13 cellular contexts compared by ENCODE assay signal in genomic region chr11:104222464-104222863, GRCh38. TPM values are rescaled to one million over a fixed set of nuclear protein-coding genes. Genes with fewer than 3 reads are reported as not detected.
"Had no signal": no experiment of that assay in that cellular context is flagged by ENCODE, and none has a peak within 500 bp of the region (broad histone marks: within the 10 kb centered on the region; RNA-seq: fewer than 3 reads in every experiment).

No MANE protein-coding gene starts in this region.

- DNase-seq: activated CD4-positive, alpha-beta memory T cell treated with anti-CD3 and anti-CD28 coated beads, Interleukin-2, amount 10 ng/mL, durations not matched to agents 7 days and 5 days; activated CD4-positive, alpha-beta T cell treated with anti-CD3 and anti-CD28 coated beads for 4 hours; activated effector memory CD4-positive, alpha-beta T cell treated with Interleukin-2 at 50 U/mL for 16 hours; activated T-cell treated with anti-CD3 and anti-CD28 coated beads, Interleukin-2, amount 50 U/mL, for 4 hours; amniotic stem cell; caudate nucleus; colonic mucosa; kidney; left lung; mammary epithelial cell; psoas muscle; stimulated activated naive CD8-positive, alpha-beta T cell treated with anti-CD3 and anti-CD28 coated beads, Interleukin-15, Interleukin-2, amounts not matched to agents 100 U/mL and 50 U/mL, for 24 hours had no signal

RNA-seq across cellular contexts. Expression of gene PDGFD, which starts 58.5 kb away (rescaled TPM):
- total RNA-seq: activated CD4-positive, alpha-beta memory T cell treated with anti-CD3 and anti-CD28 coated beads, Interleukin-2, amount 10 ng/mL, durations not matched to agents 7 days and 5 days; activated naive CD4-positive, alpha-beta T cell treated with anti-CD3 and anti-CD28 coated beads, Interleukin-2, amount 50 U/mL, for 72 hours had no signal
